ENCODE assay signal across 11 cellular contexts in the genomic region with DNA sequence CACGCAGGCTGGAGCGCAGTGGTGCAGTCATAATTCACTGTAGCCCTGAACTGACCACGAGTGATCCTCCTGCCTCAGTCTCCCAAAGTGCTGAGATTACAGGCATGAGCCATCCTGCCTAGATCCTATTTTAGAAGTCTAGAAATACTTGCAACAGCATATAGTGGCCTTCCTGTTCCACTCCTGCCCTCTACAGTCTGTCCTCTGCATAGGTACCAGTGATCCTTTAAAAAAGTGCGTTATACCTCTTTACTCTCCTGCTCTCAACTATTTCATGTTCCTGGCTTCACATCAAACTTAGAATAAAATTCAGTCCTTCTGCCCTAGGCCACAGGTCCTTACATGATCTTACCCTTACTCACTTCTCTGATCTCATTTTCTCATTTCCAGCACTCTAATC. TPM values are rescaled to one million over a fixed set of nuclear protein-coding genes. Genes with fewer than 3 reads are reported as not detected.
DNase-seq lines count a peak whose midpoint lies in the region; ATAC-seq and TF ChIP-seq lines count a peak whose summit lies in the region.
"Had no signal": no experiment of that assay in that cellular context is flagged by ENCODE, and none has a peak within 500 bp of the region (broad histone marks: within the 10 kb centered on the region; RNA-seq: fewer than 3 reads in every experiment).

No MANE protein-coding gene starts in this region.

- intact Hi-C loops in Panc1 (cut with micrococcal nuclease; ENCODE audit: unreplicated experiment) = no loop called here
- intact Hi-C loops in head of caudate nucleus (cut with DNase I) = no loop called here

- ATAC-seq in Panc1 = peak; percentile 67; the same call in 1 of the 2 replicates

- POLR2A ChIA-PET in AG04450 (lab: Yijun Ruan, JAX) (no interaction called here), Panc1 (lab: Charles Lee) (interaction anchor here (0.6 kb wide), 1 partner anchor 305 kb away, joined by 4 read pairs; no protein-coding TSS in a partner anchor)

- no TSS peak for BruUV-seq in Panc1 (replicated peaks; lab: Mats Ljungman, UMichigan)

- DNase-seq in AG04450 (ENCODE audit: low read depth, low spot score) = no peak
- DNase-seq in GM12864 (ENCODE audit: low read depth) = no peak
- no peak for DNase-seq in Panc1 (ENCODE audit: low read depth, low spot score)
- no peak for DNase-seq in fibroblast of the aortic adventitia (ENCODE audit: low read depth)
- no peak for DNase-seq in middle frontal gyrus (ENCODE audit: extremely low spot score, low spot score)
- no peak for DNase-seq in head of caudate nucleus
- DNase-seq in hippocampal formation (lab: John Stamatoyannopoulos, UW) = no peak
- DNase-seq in globus pallidus (ENCODE audit: low spot score) = no peak
- DNase-seq: NCI-H1105 treated with DMSO at 0.1 percent for 48 hours, posterior cingulate gyrus, upper lobe of left lung had no signal

- peaks cover 10% of the 10 kb centered on the region; the same call in 1 of the 2 replicates for H3K4me1 ChIP-seq in Panc1 (ENCODE audit: control insufficient read depth, insufficient read depth, low read length)

- in situ Hi-C loops in Panc1 (cut with HindIII; ENCODE audit: low pct_unique_long_range_greater_than_20kb, low sequenced_read_pairs) = no loop called here

- TF ChIP-seq CTCF in AG04450 (IDR thresholded peaks at IDR 0.05; ENCODE audit: low read depth, low read length) (peak; percentile 21; the same call in 1 of the 2 replicates), GM12864 (IDR thresholded peaks at IDR 0.05; ENCODE audit: low read depth, low read length, missing control alignments) (peak; percentile 30), Panc1 (IDR thresholded peaks at IDR 0.05) (peak; percentile 24; the same call in 1 of the 2 replicates), fibroblast of the aortic adventitia (IDR thresholded peaks at IDR 0.05; ENCODE audit: insufficient read depth, low read length) (peak; percentile 12)

- H3K9me3 ChIP-seq in AG04450 (ENCODE audit: control insufficient read depth, insufficient read depth, low read length) = no peaks in the 10 kb centered on the region
- H3K9me3 ChIP-seq in Panc1 (ENCODE audit: control insufficient read depth, insufficient read depth, low read depth, low read length) = no peaks in the 10 kb centered on the region
- H3K9me3 ChIP-seq: upper lobe of left lung had no signal

- H3K27ac ChIP-seq in AG04450 (ENCODE audit: low read depth, low read length) = no peak overlapping the region
- no peak overlapping the region for H3K27ac ChIP-seq in Panc1 (ENCODE audit: low read length)
- H3K27ac ChIP-seq: upper lobe of left lung had no signal

- no peaks in the 10 kb centered on the region for H3K36me3 ChIP-seq in Panc1 (ENCODE audit: control insufficient read depth, insufficient read depth, low read length)
- H3K36me3 ChIP-seq: upper lobe of left lung had no signal

- CTCF ChIA-PET in AG04450 (lab: Charles Lee) = interaction anchor here (1.3 kb wide), 1 partner anchor 9 kb away, joined by 4 read pairs; no protein-coding TSS in a partner anchor
- CTCF ChIA-PET in Panc1 (lab: Charles Lee) = no interaction called here

- H3K4me3 ChIP-seq in AG04450 (ENCODE audit: low read depth, low read length) = no peak overlapping the region
- H3K4me3 ChIP-seq in GM12864 (ENCODE audit: low read depth, low read length) = no peak overlapping the region
- no peak overlapping the region for H3K4me3 ChIP-seq in Panc1 (ENCODE audit: low read depth in 2 of 2, low read length in 2 of 2)
- no peak overlapping the region for H3K4me3 ChIP-seq in fibroblast of the aortic adventitia (ENCODE audit: low read depth, low read length)
- H3K4me3 ChIP-seq: upper lobe of left lung had no signal

- no peaks in the 10 kb centered on the region for H3K27me3 ChIP-seq in AG04450 (ENCODE audit: control insufficient read depth, insufficient read depth, low read length)
- no peaks in the 10 kb centered on the region for H3K27me3 ChIP-seq in Panc1 (ENCODE audit: control insufficient read depth, insufficient read depth, low read length)
- H3K27me3 ChIP-seq: upper lobe of left lung had no signal

RNA-seq across cellular contexts. Expression of a gene that starts 6.0 kb away (rescaled TPM):
- polyA plus RNA-seq in AG04450 (2011; rRNA removed) = 52.4 and 59.9 TPM in 2 replicates
- polyA minus RNA-seq in AG04450 (2011; rRNA and poly(A)+ RNA removed) = 21.1 and 21.4 TPM in 2 replicates
- 40.3 TPM for total RNA-seq in Panc1 (2021; ENCODE audit: unreplicated experiment)
- 65.0 TPM for polyA plus RNA-seq in Panc1 (2012; ENCODE audit: insufficient read length)
- 60.7 and 126 TPM in 2 replicates for total RNA-seq in fibroblast of the aortic adventitia (ENCODE audit: low replicate concordance)

RNA-seq across cellular contexts. Expression of a gene that starts 23.1 kb away (rescaled TPM):
- polyA plus RNA-seq in AG04450 (2011; rRNA removed) = 136 and 170 TPM in 2 replicates
- polyA minus RNA-seq in AG04450 (2011; rRNA and poly(A)+ RNA removed) = 59.9 and 96.7 TPM in 2 replicates
- total RNA-seq in Panc1 (2021; ENCODE audit: unreplicated experiment) (239 TPM), fibroblast of the aortic adventitia (ENCODE audit: low replicate concordance) (145 and 179 TPM in 2 replicates)
- 141 TPM for polyA plus RNA-seq in Panc1 (2012; ENCODE audit: insufficient read length)

RNA-seq across cellular contexts. Expression of a gene that starts 57.6 kb away (rescaled TPM):
- 1.1 and 1.6 TPM in 2 replicates for polyA plus RNA-seq in AG04450 (2011; rRNA removed)
- 0.51 and 0.61 TPM in 2 replicates for polyA minus RNA-seq in AG04450 (2011; rRNA and poly(A)+ RNA removed)
- total RNA-seq in Panc1 (2021; ENCODE audit: unreplicated experiment) = 10.1 TPM
- 4.5 TPM for polyA plus RNA-seq in Panc1 (2012; ENCODE audit: insufficient read length)
- 7.6 and 8.1 TPM in 2 replicates for total RNA-seq in fibroblast of the aortic adventitia (ENCODE audit: low replicate concordance)
